19 cellular contexts compared by ENCODE assay signal in the genomic region with DNA sequence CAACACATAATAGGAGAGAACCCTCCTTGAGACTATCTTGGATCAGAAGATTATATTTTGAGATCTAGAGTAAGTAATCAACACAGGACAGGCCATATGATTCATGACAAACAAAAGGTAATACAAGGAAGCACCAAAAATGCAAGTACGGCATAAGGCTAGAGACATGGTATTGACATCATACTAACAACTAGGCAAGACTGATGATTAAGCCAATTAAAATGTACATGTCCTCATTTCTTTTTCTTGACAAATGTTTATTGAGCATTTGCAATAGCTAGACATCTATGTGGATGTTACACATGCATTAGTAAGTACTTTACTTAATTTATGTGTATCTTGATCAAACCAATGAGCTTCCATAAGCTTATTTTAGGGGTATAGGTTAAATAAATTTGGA.
"Had no signal": no experiment of that assay in that cellular context is flagged by ENCODE, and none has a peak within 500 bp of the region (broad histone marks: within the 10 kb centered on the region; RNA-seq: fewer than 3 reads in every experiment).

No MANE protein-coding gene starts in this region.

- H3K27ac ChIP-seq: cardiac muscle cell, gastrocnemius medialis, neutrophil, ovary, prostate gland, right atrium auricular region, upper lobe of left lung, VCaP had no signal

- ATAC-seq: activated CD4-positive, CD25-positive, alpha-beta regulatory T cell treated with anti-CD3 and anti-CD28 coated beads, Interleukin-2, amount 50 U/mL, for 24 hours; activated CD8-positive, alpha-beta T cell treated with anti-CD3 and anti-CD28 coated beads for 36 hours; activated T-helper 17 cell treated with anti-CD3 and anti-CD28 coated beads, Interleukin-2, amount 50 U/mL, for 72 hours; gastrocnemius medialis; left ventricle myocardium superior; stimulated activated naive CD8-positive, alpha-beta T cell treated with anti-CD3 and anti-CD28 coated beads, Interleukin-15, Interleukin-2, amounts not matched to agents 100 U/mL and 50 U/mL, for 24 hours had no signal

- H3K4me1 ChIP-seq: gastrocnemius medialis, prostate gland, right atrium auricular region, upper lobe of left lung had no signal

- H3K9me3 ChIP-seq: gastrocnemius medialis, neutrophil, ovary, prostate gland had no signal

- DNase-seq: activated CD4-positive, alpha-beta T cell treated with anti-CD3 and anti-CD28 coated beads, Interleukin-2, amount 10 ng/mL, durations not matched to agents 24 days and 14 days; activated CD8-positive, alpha-beta T cell treated with anti-CD3 and anti-CD28 coated beads for 36 hours; activated naive CD4-positive, alpha-beta T cell; effector CD4-positive, alpha-beta T cell; gastrocnemius medialis; hippocampal formation; left ventricle myocardium superior; ovary; stimulated activated CD4-positive, alpha-beta T cell treated with anti-CD3 and anti-CD28 coated beads, Interleukin-12 subunit alpha, Interleukin-12 subunit beta, amount 100 ng/mL, for 4 hours; stimulated activated CD4-positive, alpha-beta T cell treated with anti-CD3 and anti-CD28 coated beads, Interleukin-4, amount 100 ng/mL, for 4 hours; stimulated activated naive CD8-positive, alpha-beta T cell treated with anti-CD3 and anti-CD28 coated beads, Interleukin-15, Interleukin-2, amounts not matched to agents 100 U/mL and 50 U/mL, for 24 hours; upper lobe of left lung had no signal

- H3K27me3 ChIP-seq: cardiac muscle cell, gastrocnemius medialis, neutrophil, ovary, right atrium auricular region, upper lobe of left lung had no signal

- H3K36me3 ChIP-seq: cardiac muscle cell, gastrocnemius medialis, neutrophil, ovary, prostate gland, right atrium auricular region, upper lobe of left lung had no signal

- H3K4me3 ChIP-seq: cardiac muscle cell, gastrocnemius medialis, ovary, prostate gland, right atrium auricular region, upper lobe of left lung had no signal
